ENCODE assay signal across 8 cellular contexts in genomic region chrX:68511255-68511654, GRCh38. TPM values are rescaled to one million over a fixed set of nuclear protein-coding genes. Genes with fewer than 3 reads are reported as not detected.
DNase-seq lines count a peak whose midpoint lies in the region; ATAC-seq, FAIRE-seq and TF ChIP-seq lines count a peak whose summit lies in the region.

No MANE protein-coding gene starts in this region.

- H3K9me3 ChIP-seq in prostate gland: no peaks in the 10 kb centered on the region

- no peak overlapping the region for H3K4me3 ChIP-seq in prostate gland

- H3K36me3 ChIP-seq in prostate gland: no peaks in the 10 kb centered on the region

- FAIRE-seq in HTR-8/SVneo (lab: Jason Lieb, UNC): no peak

- WGBS in prostate gland: 34% methylated on average over 3 of the region's 3 CpGs

- TF ChIP-seq CTCF in prostate gland (IDR thresholded peaks at IDR 0.05): peak in 3 of 4 experiments; percentile 37 to 65 (median 55)

- H3K27ac ChIP-seq in prostate gland: no peak overlapping the region

- DNase-seq in activated gamma-delta T cell treated with Interleukin-2 at 50 U/mL for 16 hours (peak; percentile 16), activated gamma-delta T cell (lab: John Stamatoyannopoulos, UW) (no peak), HTR-8/SVneo (ENCODE audit: insufficient read length, low spot score) (peak; percentile 13), SK-MEL-5 (ENCODE audit: low read depth, low spot score) (peak; percentile 61), fibroblast of gingiva (ENCODE audit: low read depth) (peak; percentile 18), prostate gland (ENCODE audit: low spot score) (peak; percentile 6)

- H3K4me1 ChIP-seq in prostate gland (replicated peaks): no peaks in the 10 kb centered on the region

- ATAC-seq in GM19328 (IDR thresholded peaks at IDR 0.05; ENCODE audit: unreplicated experiment): peak; percentile 67
- no peak for ATAC-seq in HG02678 (IDR thresholded peaks at IDR 0.05; ENCODE audit: unreplicated experiment)

- H3K27me3 ChIP-seq in prostate gland (replicated peaks; ENCODE audit: insufficient read depth): no peaks in the 10 kb centered on the region

- TF ChIP-seq POLR2A in prostate gland (IDR thresholded peaks at IDR 0.05): no peak

- in situ Hi-C loops in SK-MEL-5 (cut with HindIII; ENCODE audit: low pct_unique_long_range_greater_than_20kb, low sequenced_read_pairs): no loop called here

- intact Hi-C loops in prostate gland (cut with DNase I): loop anchor here (2.0 to 5.0 kb wide), 2 partner anchors 200 to 296 kb away; no protein-coding TSS in a partner anchor

RNA-seq across cellular contexts. Expression of gene YIPF6, which starts 12.4 kb away (rescaled TPM):
- 55.5 and 70.0 TPM in 2 replicates for total RNA-seq in SK-MEL-5 (2014; rRNA removed; shearing (Covaris generic))
- polyA plus RNA-seq in SK-MEL-5 (2015; cell fraction: cytosol; rRNA removed): 31.1 and 31.9 TPM in 2 replicates
- polyA plus RNA-seq in SK-MEL-5 (2015; cell fraction: nucleus; rRNA removed): 13.6 and 19.6 TPM in 2 replicates
- 10 to 100 TPM; 28.6 to 41.8 TPM for total RNA-seq in prostate gland
